ENCODE assay signal across 18 cellular contexts in the genomic region with DNA sequence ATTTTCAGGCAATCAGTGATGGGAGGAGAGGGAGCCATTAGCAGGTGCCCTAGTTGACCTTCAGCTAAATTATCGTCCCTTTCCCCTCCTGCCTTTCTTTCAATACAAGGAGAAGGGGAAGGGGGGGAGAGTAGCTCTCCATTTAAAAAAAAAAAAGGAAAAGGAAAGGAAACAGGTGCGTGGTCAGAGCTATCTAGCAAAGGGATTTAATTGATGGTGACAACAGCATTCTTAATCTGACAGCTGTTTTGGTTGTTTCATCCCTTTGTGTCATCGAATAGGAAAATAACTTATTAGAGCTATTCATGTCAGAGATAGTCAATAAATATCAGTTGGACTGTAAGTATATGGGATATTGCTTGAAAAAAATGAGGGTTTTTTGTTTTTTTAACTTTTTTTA.
DNase-seq lines count a peak whose midpoint lies in the region; ATAC-seq and TF ChIP-seq lines count a peak whose summit lies in the region.
"Had no signal": no experiment of that assay in that cellular context is flagged by ENCODE, and none has a peak within 500 bp of the region (broad histone marks: within the 10 kb centered on the region; RNA-seq: fewer than 3 reads in every experiment).

No MANE protein-coding gene starts in this region.

- H3K27me3 ChIP-seq in Loucy (ENCODE audit: insufficient read depth, low read length, poor library complexity, severe bottlenecking) (no peaks in the 10 kb centered on the region), SJCRH30 (no peaks in the 10 kb centered on the region)

- H3K27ac ChIP-seq in SJCRH30: peak overlapping the region; percentile 24; the same call in 1 of the 2 replicates
- H3K27ac ChIP-seq: GM23248, SK-N-MC had no signal

- peaks cover 0 to 7% of the 10 kb centered on the region in 2 donors for H3K9me3 Mint-ChIP-seq in stimulated activated naive CD8-positive, alpha-beta T cell treated with anti-CD3 and anti-CD28 coated beads, Interleukin-15, amount 100 ng/mL, for 72 hours
- H3K9me3 Mint-ChIP-seq: T-cell had no signal

- H2AFZ ChIP-seq in Loucy (ENCODE audit: low read length): peak overlapping the region; percentile 31; the same call in 1 of the 2 replicates
- H2AFZ ChIP-seq: GM23248 had no signal

- H3K9me2 ChIP-seq in Loucy (replicated peaks; ENCODE audit: low read depth, low read length): no peaks in the 10 kb centered on the region

- peak overlapping the region in 1 of 2 donors; percentile 28 for H3K27ac Mint-ChIP-seq in stimulated activated naive CD8-positive, alpha-beta T cell treated with anti-CD3 and anti-CD28 coated beads, Interleukin-15, amount 100 ng/mL, for 72 hours

- peaks cover 16% of the 10 kb centered on the region for H3K4me1 Mint-ChIP-seq in stimulated activated naive CD8-positive, alpha-beta T cell treated with anti-CD3 and anti-CD28 coated beads, Interleukin-15, amount 100 ng/mL, for 72 hours

- no peak for ATAC-seq in stimulated activated naive CD8-positive, alpha-beta T cell treated with anti-CD3 and anti-CD28 coated beads, Interleukin-15, amount 100 ng/mL, for 72 hours
- ATAC-seq: Panc1, Right ventricle myocardium inferior had no signal

- no peaks in the 10 kb centered on the region for H3K79me2 ChIP-seq in Loucy (ENCODE audit: insufficient read depth, low read length)

- H3K36me3 ChIP-seq in Loucy (ENCODE audit: insufficient read depth, low read length) (no peaks in the 10 kb centered on the region), SJCRH30 (no peaks in the 10 kb centered on the region)

- H3K9me3 ChIP-seq in Loucy (ENCODE audit: insufficient read depth, low read depth, low read length) (no peaks in the 10 kb centered on the region), SJCRH30 (replicated peaks) (no peaks in the 10 kb centered on the region)

- no peak overlapping the region for H3K4me3 Mint-ChIP-seq in stimulated activated naive CD8-positive, alpha-beta T cell treated with anti-CD3 and anti-CD28 coated beads, Interleukin-15, amount 100 ng/mL, for 72 hours
- H3K4me3 Mint-ChIP-seq: T-cell had no signal

- no peaks in the 10 kb centered on the region for H3F3A ChIP-seq in Loucy (ENCODE audit: low read depth)

- no peak overlapping the region for H3K4me2 ChIP-seq in Loucy (ENCODE audit: low read depth, low read length, poor library complexity, severe bottlenecking)

- DNase-seq in NCI-H146 treated with DMSO at 0.1 percent for 48 hours (lab: John Stamatoyannopoulos, UW; ENCODE audit: unreplicated experiment) (peak; percentile 95), SJCRH30 (peak in 1 of 2 experiments; percentile 67), lung microvascular endothelial cell (ENCODE audit: low read depth in 2 of 2) (peak; percentile 5 to 26), OCI-M1 (lab: John Stamatoyannopoulos, UW) (no peak)
- DNase-seq in activated T-cell treated with anti-CD3 and anti-CD28 coated beads, Interleukin-2, amount 50 U/mL, for 1 hour: no peak
- no peak for DNase-seq in stimulated activated naive CD8-positive, alpha-beta T cell treated with anti-CD3 and anti-CD28 coated beads, Interleukin-15, amount 100 ng/mL, for 72 hours
- DNase-seq: ACHN, C1 segment of cervical spinal cord, NCI-H1105, NCI-H187 treated with DMSO at 0.1 percent for 48 hours, NCI-H345, NCI-H526 treated with DMSO at 0.1 percent for 48 hours had no signal

- H3K4me3 ChIP-seq in Loucy (ENCODE audit: low read length, poor library complexity, severe bottlenecking): no peak overlapping the region
- H3K4me3 ChIP-seq in SJCRH30: no peak overlapping the region
- H3K4me3 ChIP-seq: GM23248, SK-N-MC had no signal

- peaks cover 23% of the 10 kb centered on the region for H3K27me3 Mint-ChIP-seq in stimulated activated naive CD8-positive, alpha-beta T cell treated with anti-CD3 and anti-CD28 coated beads, Interleukin-15, amount 100 ng/mL, for 72 hours

- H3K4me1 ChIP-seq in Loucy (ENCODE audit: insufficient read depth, low read length, poor library complexity, severe bottlenecking): peaks cover 12% of the 10 kb centered on the region
- H3K4me1 ChIP-seq in SJCRH30: peaks cover 30% of the 10 kb centered on the region

- H3K9ac ChIP-seq in Loucy (ENCODE audit: low read depth, low read length, poor library complexity, severe bottlenecking): no peak overlapping the region
- H3K9ac ChIP-seq: GM23248 had no signal

- TF ChIP-seq CTCF in Loucy (conservative IDR thresholded peaks at IDR 0.05; ENCODE audit: low read length): no peak

- H4K20me1 ChIP-seq in Loucy (ENCODE audit: insufficient read depth, low read length, poor library complexity, severe bottlenecking): no peaks in the 10 kb centered on the region

Comparison
In these comparisons a context has a peak if more than half of its experiments do, and no peak if none do; other contexts are left out.
1. DNase-seq: peak in NCI-H146 treated with DMSO at 0.1 percent for 48 hours (single experiment) and lung microvascular endothelial cell (2 of 2); none in activated T-cell treated with anti-CD3 and anti-CD28 coated beads, Interleukin-2, amount 50 U/mL, for 1 hour (single experiment), OCI-M1 (single experiment) and stimulated activated naive CD8-positive, alpha-beta T cell treated with anti-CD3 and anti-CD28 coated beads, Interleukin-15, amount 100 ng/mL, for 72 hours (0 of 2).